ENCODE assay signal across 19 cellular contexts in genomic region chr7:2872296-2872874, GRCh38. TPM values are rescaled to one million over a fixed set of nuclear protein-coding genes. Genes with fewer than 3 reads are reported as not detected.
DNase-seq lines count a peak whose midpoint lies in the region; ATAC-seq, FAIRE-seq and TF ChIP-seq lines count a peak whose summit lies in the region.
"Had no signal": no experiment of that assay in that cellular context is flagged by ENCODE, and none has a peak within 500 bp of the region (broad histone marks: within the 10 kb centered on the region; RNA-seq: fewer than 3 reads in every experiment).

No MANE protein-coding gene starts in this region.

- no peak for TF ChIP-seq CTCF in activated B cell treated with CpG ODN at 0.5 μM for 24 hours (IDR thresholded peaks at IDR 0.05)
- TF ChIP-seq CTCF in GM10248 (IDR thresholded peaks at IDR 0.05; ENCODE audit: control extremely low read depth, extremely low read depth, low read depth, missing control alignments): no peak

- CTCF ChIA-PET in activated B cell treated with CpG ODN at 0.5 μM for 24 hours (lab: Charles Lee): no interaction called here
- CTCF ChIA-PET in GM10248 (lab: Yijun Ruan, JAX): no interaction called here

- H3K27me3 Mint-ChIP-seq in activated naive CD4-positive, alpha-beta T cell treated with anti-CD3 and anti-CD28 coated beads, Interleukin-2, amount 50 U/mL, for 24 hours: no peaks in the 10 kb centered on the region
- no peaks in the 10 kb centered on the region for H3K27me3 Mint-ChIP-seq in activated B cell treated with CpG ODN at 0.5 μM for 24 hours
- H3K27me3 Mint-ChIP-seq: activated naive CD8-positive, alpha-beta T cell had no signal

- peak; percentile 91 for FAIRE-seq in urothelium cell line (lab: Jason Lieb, UNC)
- FAIRE-seq: H1 had no signal

- no peak for DNase-seq in activated naive CD4-positive, alpha-beta T cell treated with Interleukin-2 at 50 U/mL for 16 hours
- peak; percentile 93 for DNase-seq in NCI-H2171 (lab: John Stamatoyannopoulos, UW)
- DNase-seq in activated B cell treated with CpG ODN at 0.5 μM for 24 hours: no peak
- no peak for DNase-seq in urothelium cell line (ENCODE audit: low spot score)
- DNase-seq in stimulated activated CD4-positive, alpha-beta T cell treated with anti-CD3 and anti-CD28 coated beads, Interleukin-4, amount 100 ng/mL, for 1 hour: no peak
- no peak for DNase-seq in GM10248 (ENCODE audit: extremely low spot score)
- no peak for DNase-seq in NCI-H1105 treated with DMSO at 0.1 percent for 48 hours (lab: John Stamatoyannopoulos, UW)
- DNase-seq: activated CD4-positive, alpha-beta T cell treated with anti-CD3 and anti-CD28 coated beads for 4 hours; Calu3; foreskin melanocyte; KBM-7; NCI-H1105; NCI-H226; sigmoid colon; stimulated activated CD4-positive, alpha-beta T cell treated with anti-CD3 and anti-CD28 coated beads, Interleukin-2, amount 100 ng/mL, for 24 hours had no signal

- POLR2A ChIA-PET in activated B cell treated with CpG ODN at 0.5 μM for 24 hours (lab: Charles Lee) (no interaction called here), GM10248 (lab: Yijun Ruan, JAX) (no interaction called here)

- no peak overlapping the region for H3K4me3 Mint-ChIP-seq in activated naive CD4-positive, alpha-beta T cell treated with anti-CD3 and anti-CD28 coated beads, Interleukin-2, amount 50 U/mL, for 24 hours
- no peak overlapping the region for H3K4me3 Mint-ChIP-seq in activated B cell treated with CpG ODN at 0.5 μM for 24 hours
- H3K4me3 Mint-ChIP-seq: activated naive CD8-positive, alpha-beta T cell; dendritic cell treated with granulocyte-macrophage colony-stimulating factor and Interleukin-4, amounts not matched to agents 40 ng/mL and 50 ng/mL, for 4 days had no signal

- ATAC-seq in activated B cell treated with CpG ODN at 0.5 μM for 24 hours (ENCODE audit: low read depth): no peak

- peak overlapping the region; percentile 59 for H3K27ac Mint-ChIP-seq in activated naive CD4-positive, alpha-beta T cell treated with anti-CD3 and anti-CD28 coated beads, Interleukin-2, amount 50 U/mL, for 24 hours
- peak overlapping the region; percentile 41 for H3K27ac Mint-ChIP-seq in activated B cell treated with CpG ODN at 0.5 μM for 24 hours
- H3K27ac Mint-ChIP-seq: activated naive CD8-positive, alpha-beta T cell; dendritic cell treated with granulocyte-macrophage colony-stimulating factor and Interleukin-4, amounts not matched to agents 40 ng/mL and 50 ng/mL, for 4 days had no signal

- peaks cover 2% of the 10 kb centered on the region for H3K36me3 Mint-ChIP-seq in activated naive CD4-positive, alpha-beta T cell treated with anti-CD3 and anti-CD28 coated beads, Interleukin-2, amount 50 U/mL, for 24 hours
- H3K36me3 Mint-ChIP-seq in activated B cell treated with CpG ODN at 0.5 μM for 24 hours (ENCODE audit: low read depth): no peaks in the 10 kb centered on the region
- H3K36me3 Mint-ChIP-seq: activated naive CD8-positive, alpha-beta T cell had no signal

- no peaks in the 10 kb centered on the region for H3K9me3 Mint-ChIP-seq in activated naive CD4-positive, alpha-beta T cell treated with anti-CD3 and anti-CD28 coated beads, Interleukin-2, amount 50 U/mL, for 24 hours
- H3K9me3 Mint-ChIP-seq in activated B cell treated with CpG ODN at 0.5 μM for 24 hours: no peaks in the 10 kb centered on the region

- intact Hi-C loops in activated B cell treated with CpG ODN at 0.5 μM for 24 hours (cut with micrococcal nuclease): no loop called here

- peaks cover 49% of the 10 kb centered on the region for H3K4me1 Mint-ChIP-seq in activated naive CD4-positive, alpha-beta T cell treated with anti-CD3 and anti-CD28 coated beads, Interleukin-2, amount 50 U/mL, for 24 hours
- peaks cover 27% of the 10 kb centered on the region for H3K4me1 Mint-ChIP-seq in activated B cell treated with CpG ODN at 0.5 μM for 24 hours

RNA-seq across cellular contexts. Expression of gene GNA12, which starts 28.3 kb away (rescaled TPM):
- total RNA-seq in activated B cell treated with CpG ODN at 0.5 μM for 24 hours: 52.3 and 54.6 TPM in 2 replicates
